Comparison of ENCODE assay signal across 9 cellular contexts in genomic region chr10:97726636-97727178, GRCh38. TPM values are rescaled to one million over a fixed set of nuclear protein-coding genes. Genes with fewer than 3 reads are reported as not detected.
DNase-seq lines count a peak whose midpoint lies in the region; ATAC-seq and TF ChIP-seq lines count a peak whose summit lies in the region.
"Had no signal": no experiment of that assay in that cellular context is flagged by ENCODE, and none has a peak within 500 bp of the region (broad histone marks: within the 10 kb centered on the region; RNA-seq: fewer than 3 reads in every experiment).

No MANE protein-coding gene starts in this region.

- H3K4me3 ChIP-seq in MG63, result no peak overlapping the region

- no peaks in the 10 kb centered on the region for H3K9me3 ChIP-seq in MG63

- H3K4me1 Mint-ChIP-seq in nephron (no peaks in the 10 kb centered on the region), osteocyte (ENCODE audit: unreplicated experiment) (peaks cover 6% of the 10 kb centered on the region)

- DNase-seq in AG20443 (ENCODE audit: low spot score) (peak; percentile 66), MG63 (peak; percentile 48), GOT3 (lab: John Stamatoyannopoulos, UW) (no peak), NCI-H1694 (lab: John Stamatoyannopoulos, UW) (no peak), osteocyte (ENCODE audit: extremely low spot score, unreplicated experiment) (no peak), ecto neural progenitor cell (ENCODE audit: low spot score) (no peak)
- DNase-seq: stimulated activated CD4-positive, alpha-beta T cell treated with anti-CD3 and anti-CD28 coated beads, Interleukin-2, amount 100 ng/mL, for 24 hours had no signal

- H3K36me3 Mint-ChIP-seq in nephron (ENCODE audit: low read depth) (peaks cover 3% of the 10 kb centered on the region), osteocyte (ENCODE audit: unreplicated experiment) (peaks cover 4% of the 10 kb centered on the region)

- H3K36me3 ChIP-seq in MG63, result peaks cover 4% of the 10 kb centered on the region; the same call in 1 of the 2 replicates

- H3K27me3 ChIP-seq in MG63, result no peaks in the 10 kb centered on the region

- H3K27me3 Mint-ChIP-seq in nephron (ENCODE audit: low read depth), result peaks cover 5% of the 10 kb centered on the region
- no peaks in the 10 kb centered on the region for H3K27me3 Mint-ChIP-seq in osteocyte (ENCODE audit: unreplicated experiment)

- H3K4me3 Mint-ChIP-seq in nephron, result peak overlapping the region in 2 of 3 experiments; percentile 26 to 47
- no peak overlapping the region for H3K4me3 Mint-ChIP-seq in osteocyte (ENCODE audit: unreplicated experiment)

- H3K9me3 Mint-ChIP-seq in nephron (no peaks in the 10 kb centered on the region), osteocyte (ENCODE audit: unreplicated experiment) (no peaks in the 10 kb centered on the region)

- ATAC-seq in esophagus mucosa, result peak; percentile 49

- H3K27ac Mint-ChIP-seq in nephron (peak overlapping the region; percentile 45 to 81 (median 74)), osteocyte (ENCODE audit: unreplicated experiment) (no peak overlapping the region)

- no peak for TF ChIP-seq CTCF in nephron (IDR thresholded peaks at IDR 0.05; ENCODE audit: unreplicated experiment in 3 of 3)
- TF ChIP-seq CTCF in osteocyte (IDR thresholded peaks at IDR 0.05), result no peak

RNA-seq across cellular contexts. Expression of gene ZFYVE27, which starts 10.2 kb away (rescaled TPM):
- 9.2 and 18.2 TPM in 2 replicates for total RNA-seq in MG63 (2014; rRNA removed; shearing (Covaris generic); ENCODE audit: low replicate concordance)
- total RNA-seq in esophagus mucosa (10.7 TPM), osteocyte (22.5 and 27.0 TPM in 2 replicates)

RNA-seq across cellular contexts. Expression of gene MARVELD1, which starts 13.2 kb away (rescaled TPM):
- total RNA-seq in MG63 (2014; rRNA removed; shearing (Covaris generic); ENCODE audit: low replicate concordance), result 47.5 and 63.5 TPM in 2 replicates
- total RNA-seq in esophagus mucosa, result 12.1 TPM
- 107 and 111 TPM in 2 replicates for total RNA-seq in osteocyte

RNA-seq across cellular contexts. Expression of gene AVPI1, which starts 39.7 kb away (rescaled TPM):
- total RNA-seq in MG63 (2014; rRNA removed; shearing (Covaris generic); ENCODE audit: low replicate concordance), result 14.2 and 20.0 TPM in 2 replicates
- total RNA-seq in esophagus mucosa (6.8 TPM), osteocyte (4.5 and 5.7 TPM in 2 replicates)

RNA-seq across cellular contexts. Expression of gene SFRP5, which starts 45.1 kb away (rescaled TPM):
- not detected in 2 replicates for total RNA-seq in MG63 (2014; rRNA removed; shearing (Covaris generic); ENCODE audit: low replicate concordance)
- total RNA-seq in esophagus mucosa (not detected), osteocyte (not detected in 2 replicates)

Comparison
In these comparisons a context has a peak if more than half of its experiments do, and no peak if none do; other contexts are left out.
1. DNase-seq: peak in AG20443 (single experiment) and MG63 (single experiment); none in GOT3 (single experiment), NCI-H1694 (single experiment), osteocyte (single experiment) and ecto neural progenitor cell (single experiment).